1 cellular context compared by ENCODE assay signal in the genomic region with DNA sequence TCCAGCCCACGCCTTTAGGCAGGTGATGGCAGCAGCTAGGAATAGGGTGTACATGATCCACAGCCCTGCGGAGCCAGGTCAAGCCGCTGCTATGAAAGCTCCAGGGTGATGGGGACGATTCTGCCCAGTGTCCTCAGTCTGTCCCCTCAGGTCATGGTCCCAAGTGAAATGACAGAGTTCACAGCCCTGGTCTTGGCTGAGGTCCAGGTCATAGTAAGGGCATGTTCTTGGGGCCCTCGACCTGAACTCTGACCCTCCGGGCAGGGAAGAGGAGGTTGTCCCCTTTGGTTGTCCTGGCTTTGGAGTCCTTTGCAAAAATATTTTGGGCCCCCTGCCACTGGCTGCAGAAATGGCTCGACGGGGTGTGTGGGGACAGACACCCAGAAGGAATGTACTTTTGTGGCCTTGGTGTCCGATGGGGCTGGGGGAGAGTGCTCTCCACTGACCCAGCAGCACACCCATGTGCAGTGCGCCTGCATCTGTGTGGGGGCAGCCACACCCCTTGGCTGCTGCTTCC.
A peak's percentile ranks its signal among the peaks of the same experiment; 100 is the strongest.
TF ChIP-seq lines count a peak whose summit lies in the region.

No MANE protein-coding gene starts in this region.

TF ChIP-seq in K562, 482 proteins besides CTCF, POLR2A, EP300 and RAD21:
- TF ChIP-seq, protein P1, sequence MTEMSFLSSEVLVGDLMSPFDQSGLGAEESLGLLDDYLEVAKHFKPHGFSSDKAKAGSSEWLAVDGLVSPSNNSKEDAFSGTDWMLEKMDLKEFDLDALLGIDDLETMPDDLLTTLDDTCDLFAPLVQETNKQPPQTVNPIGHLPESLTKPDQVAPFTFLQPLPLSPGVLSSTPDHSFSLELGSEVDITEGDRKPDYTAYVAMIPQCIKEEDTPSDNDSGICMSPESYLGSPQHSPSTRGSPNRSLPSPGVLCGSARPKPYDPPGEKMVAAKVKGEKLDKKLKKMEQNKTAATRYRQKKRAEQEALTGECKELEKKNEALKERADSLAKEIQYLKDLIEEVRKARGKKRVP (CRISPR knock-in tag; IDR thresholded peaks at IDR 0.05): no peak
- peak; percentile 35; the same call in 1 of the 2 replicates for TF ChIP-seq POLR2G (IDR thresholded peaks at IDR 0.05; ENCODE audit: low read depth, low read length)
- peak; percentile 52; the same call in 1 of the 2 replicates for TF ChIP-seq NFIC (IDR thresholded peaks at IDR 0.05)
